Comparison of ENCODE assay signal across 9 cellular contexts in genomic region chr11:11931461-11932055, GRCh38.
A peak's percentile ranks its signal among the peaks of the same experiment; 100 is the strongest.
DNase-seq lines count a peak whose midpoint lies in the region; TF ChIP-seq lines count a peak whose summit lies in the region.
"Had no signal": no experiment of that assay in that cellular context is flagged by ENCODE, and none has a peak within 500 bp of the region (broad histone marks: within the 10 kb centered on the region; RNA-seq: fewer than 3 reads in every experiment).

No MANE protein-coding gene starts in this region.

- no peak overlapping the region for H3K27ac ChIP-seq in OCI-LY1 (ENCODE audit: low read depth, low read length, poor library complexity, severe bottlenecking)
- H3K27ac ChIP-seq: skin epidermis had no signal

- no peaks in the 10 kb centered on the region for H3K9me3 ChIP-seq in OCI-LY1 (ENCODE audit: low read length)

- peaks cover 58% of the 10 kb centered on the region for H3K36me3 ChIP-seq in OCI-LY1 (ENCODE audit: insufficient read depth, low read length)

- DNase-seq in DMS 273 (lab: John Stamatoyannopoulos, UW; ENCODE audit: unreplicated experiment) (peak; percentile 65), HPDE6-E6E7 (ENCODE audit: extremely low spot score) (peak; percentile 7), dermis blood vessel endothelial cell (peak; percentile 85), lung microvascular endothelial cell (ENCODE audit: low read depth in 2 of 2) (peak; percentile 79 to 86), NCI-H510A (lab: John Stamatoyannopoulos, UW) (no peak)
- DNase-seq in effector CD4-positive, alpha-beta T cell: no peak
- no peak for DNase-seq in activated CD4-positive, alpha-beta memory T cell treated with anti-CD3 and anti-CD28 coated beads for 36 hours

- no peaks in the 10 kb centered on the region for H3K79me2 ChIP-seq in OCI-LY1 (ENCODE audit: insufficient read depth, low read length)

- no peaks in the 10 kb centered on the region for H3K9me3 Mint-ChIP-seq in activated CD4-positive, alpha-beta memory T cell treated with anti-CD3 and anti-CD28 coated beads for 36 hours

- no peak overlapping the region for H3K4me3 ChIP-seq in OCI-LY1 (ENCODE audit: low read depth, low read length, poor library complexity, severe bottlenecking)
- H3K4me3 ChIP-seq: skin epidermis had no signal

- peak; percentile 58 for TF ChIP-seq CTCF in OCI-LY1 (IDR thresholded peaks at IDR 0.05; ENCODE audit: low read length)

- no peaks in the 10 kb centered on the region for H3F3A ChIP-seq in OCI-LY1 (ENCODE audit: insufficient read depth, low read length)

- no peak overlapping the region for H3K4me3 Mint-ChIP-seq in activated CD4-positive, alpha-beta memory T cell treated with anti-CD3 and anti-CD28 coated beads for 36 hours

- H4K20me1 ChIP-seq in OCI-LY1 (ENCODE audit: insufficient read depth, low read length): no peaks in the 10 kb centered on the region

- H3K27me3 ChIP-seq in OCI-LY1 (ENCODE audit: insufficient read depth, low read length): no peaks in the 10 kb centered on the region

- no peak overlapping the region for H3K4me2 ChIP-seq in OCI-LY1 (ENCODE audit: low read length)

- H2AFZ ChIP-seq in OCI-LY1 (ENCODE audit: low read length): no peak overlapping the region

- no peaks in the 10 kb centered on the region for H3K4me1 ChIP-seq in OCI-LY1 (ENCODE audit: insufficient read depth, low read length, severe bottlenecking)

- POLR2A ChIA-PET in activated CD4-positive, alpha-beta memory T cell treated with anti-CD3 and anti-CD28 coated beads for 36 hours (lab: Charles Lee): no interaction called here

- H3K36me3 Mint-ChIP-seq in activated CD4-positive, alpha-beta memory T cell treated with anti-CD3 and anti-CD28 coated beads for 36 hours: peaks cover 35% of the 10 kb centered on the region

- no peaks in the 10 kb centered on the region for H3K4me1 Mint-ChIP-seq in activated CD4-positive, alpha-beta memory T cell treated with anti-CD3 and anti-CD28 coated beads for 36 hours (ENCODE audit: low read depth)

- CTCF ChIA-PET in activated CD4-positive, alpha-beta memory T cell treated with anti-CD3 and anti-CD28 coated beads for 36 hours (lab: Charles Lee): interaction anchor here (0.7 to 2.1 kb wide), 13 partner anchors 10 to 350 kb away, joined by 3 to 13 read pairs (median 4); partner anchors contain the start of gene DKK3

- H3K27me3 Mint-ChIP-seq in activated CD4-positive, alpha-beta memory T cell treated with anti-CD3 and anti-CD28 coated beads for 36 hours: no peaks in the 10 kb centered on the region

- H3K9ac ChIP-seq in OCI-LY1 (ENCODE audit: low read length): no peak overlapping the region

- no peaks in the 10 kb centered on the region for H3K9me2 ChIP-seq in OCI-LY1 (ENCODE audit: low read depth, low read length)

- no peak overlapping the region for H3K27ac Mint-ChIP-seq in activated CD4-positive, alpha-beta memory T cell treated with anti-CD3 and anti-CD28 coated beads for 36 hours

- intact Hi-C loops in activated CD4-positive, alpha-beta memory T cell treated with anti-CD3 and anti-CD28 coated beads for 36 hours (cut with micrococcal nuclease): loop anchor here (1.0 kb wide), 1 partner anchor 111 kb away; no protein-coding TSS in a partner anchor

Comparison
In these comparisons a context has a peak if more than half of its experiments do, and no peak if none do; other contexts are left out.
1. DNase-seq: peak in DMS 273 (single experiment), HPDE6-E6E7 (single experiment), dermis blood vessel endothelial cell (single experiment) and lung microvascular endothelial cell (2 of 2); none in effector CD4-positive, alpha-beta T cell (single experiment), activated CD4-positive, alpha-beta memory T cell treated with anti-CD3 and anti-CD28 coated beads for 36 hours (single experiment) and NCI-H510A (single experiment).